Comparison of ENCODE assay signal across 14 cellular contexts in genomic region chr2:203998195-203998804, GRCh38.
DNase-seq lines count a peak whose midpoint lies in the region; ATAC-seq and TF ChIP-seq lines count a peak whose summit lies in the region.
"Had no signal": no experiment of that assay in that cellular context is flagged by ENCODE, and none has a peak within 500 bp of the region (broad histone marks: within the 10 kb centered on the region; RNA-seq: fewer than 3 reads in every experiment).

No MANE protein-coding gene starts in this region.

- DNase-seq in MCF 10A (ENCODE audit: unreplicated experiment) (peak; percentile 44), breast epithelium (ENCODE audit: low spot score in 2 of 2) (no peak), fibroblast of pulmonary artery (ENCODE audit: low read depth) (peak; percentile 16), upper lobe of right lung (no peak), cerebellar nuclear complex (lab: John Stamatoyannopoulos, UW) (no peak)
- no peak for DNase-seq in activated naive CD4-positive, alpha-beta T cell treated with anti-CD3 and anti-CD28 coated beads, Interleukin-2, amount 50 U/mL, for 72 hours (ENCODE audit: low spot score in 2 of 2)
- DNase-seq in activated CD4-positive, CD25-positive, alpha-beta regulatory T cell treated with anti-CD3 and anti-CD28 coated beads, Interleukin-2, amount 50 U/mL, for 72 hours = no peak
- no peak for DNase-seq in NK-92 treated with Interleukin-12 subunit alpha and Interleukin-12 subunit beta, amount 100 ng/mL, for 24 hours (lab: John Stamatoyannopoulos, UW)
- DNase-seq: adrenal gland; H9; NCI-H2171; stimulated activated CD4-positive, alpha-beta T cell treated with anti-CD3 and anti-CD28 coated beads, Interleukin-15, amount 100 ng/mL, for 24 hours had no signal

- H3K4me1 ChIP-seq in breast epithelium (no peaks in the 10 kb centered on the region), upper lobe of right lung (peaks cover 11% of the 10 kb centered on the region)
- H3K4me1 ChIP-seq: adrenal gland had no signal

- H3K27me3 Mint-ChIP-seq in MCF 10A (ENCODE audit: insufficient read depth, unreplicated experiment) = peaks cover 39% of the 10 kb centered on the region

- no peaks in the 10 kb centered on the region for H3K9me3 ChIP-seq in breast epithelium
- H3K9me3 ChIP-seq in upper lobe of right lung = no peaks in the 10 kb centered on the region
- H3K9me3 ChIP-seq: adrenal gland had no signal

- H3K27ac Mint-ChIP-seq in MCF 10A (ENCODE audit: low read depth, unreplicated experiment) = no peak overlapping the region
- H3K27ac Mint-ChIP-seq in activated naive CD4-positive, alpha-beta T cell treated with anti-CD3 and anti-CD28 coated beads, Interleukin-2, amount 50 U/mL, for 72 hours = peak overlapping the region; percentile 86 to 95
- H3K27ac Mint-ChIP-seq: B cell, H9 had no signal

- TF ChIP-seq CTCF in MCF 10A (IDR thresholded peaks at IDR 0.05; ENCODE audit: unreplicated experiment) (no peak), breast epithelium (IDR thresholded peaks at IDR 0.05) (no peak), fibroblast of pulmonary artery (IDR thresholded peaks at IDR 0.05; ENCODE audit: low read length, missing control alignments) (no peak), upper lobe of right lung (IDR thresholded peaks at IDR 0.05) (no peak)

- H3K27me3 ChIP-seq in breast epithelium = no peaks in the 10 kb centered on the region
- no peaks in the 10 kb centered on the region for H3K27me3 ChIP-seq in upper lobe of right lung
- H3K27me3 ChIP-seq: adrenal gland had no signal

- CTCF ChIA-PET in MCF 10A (lab: Yijun Ruan, JAX) = no interaction called here

- H3K4me3 Mint-ChIP-seq in MCF 10A (ENCODE audit: unreplicated experiment) = no peak overlapping the region
- H3K4me3 Mint-ChIP-seq: B cell, H9 had no signal

- BruUV-seq in MCF 10A (replicated peaks; lab: Mats Ljungman, UMichigan) = no TSS peak

- ATAC-seq in activated naive CD4-positive, alpha-beta T cell treated with anti-CD3 and anti-CD28 coated beads, Interleukin-2, amount 50 U/mL, for 72 hours = peak; percentile 82 to 84
- peak; percentile 83 for ATAC-seq in upper lobe of right lung
- ATAC-seq: SK-N-SH treated with all-trans-retinoic acid at 6 μM for 48 hours had no signal

- POLR2A ChIA-PET in MCF 10A (lab: Yijun Ruan, JAX) = no interaction called here

- no peaks in the 10 kb centered on the region for H3K9me3 Mint-ChIP-seq in MCF 10A (ENCODE audit: unreplicated experiment)
- H3K9me3 Mint-ChIP-seq in activated naive CD4-positive, alpha-beta T cell treated with anti-CD3 and anti-CD28 coated beads, Interleukin-2, amount 50 U/mL, for 72 hours = peaks cover 10 to 12% of the 10 kb centered on the region in 2 donors
- H3K9me3 Mint-ChIP-seq: H9 had no signal

- H3K27ac ChIP-seq in breast epithelium (no peak overlapping the region), upper lobe of right lung (no peak overlapping the region)
- H3K27ac ChIP-seq: adrenal gland had no signal

- H3K4me1 Mint-ChIP-seq in MCF 10A (ENCODE audit: insufficient read depth, unreplicated experiment) = peaks cover 7% of the 10 kb centered on the region
- H3K4me1 Mint-ChIP-seq: B cell, H9 had no signal

- no peaks in the 10 kb centered on the region for H3K36me3 Mint-ChIP-seq in MCF 10A (ENCODE audit: insufficient read depth, unreplicated experiment)
- H3K36me3 Mint-ChIP-seq in activated naive CD4-positive, alpha-beta T cell treated with anti-CD3 and anti-CD28 coated beads, Interleukin-2, amount 50 U/mL, for 72 hours = peaks cover 14 to 23% of the 10 kb centered on the region in 2 donors

- H3K36me3 ChIP-seq in breast epithelium = no peaks in the 10 kb centered on the region
- H3K36me3 ChIP-seq in upper lobe of right lung = no peaks in the 10 kb centered on the region
- H3K36me3 ChIP-seq: adrenal gland had no signal

- H3K4me3 ChIP-seq in breast epithelium (no peak overlapping the region), fibroblast of pulmonary artery (replicated peaks; ENCODE audit: low read depth, low read length) (no peak overlapping the region), upper lobe of right lung (no peak overlapping the region)
- H3K4me3 ChIP-seq: adrenal gland had no signal

- intact Hi-C loops in MCF 10A (cut with micrococcal nuclease) (no loop called here), breast epithelium (cut with DNase I; ENCODE audit: low total_unique reads) (no loop called here), upper lobe of right lung (cut with DNase I) (no loop called here)

- TF ChIP-seq POLR2A in breast epithelium (IDR thresholded peaks at IDR 0.05) = no peak

Comparison
In these comparisons a context has a peak if more than half of its experiments do, and no peak if none do; other contexts are left out.
1. DNase-seq: peak in MCF 10A (single experiment) and fibroblast of pulmonary artery (single experiment); none in breast epithelium (0 of 2), activated naive CD4-positive, alpha-beta T cell treated with anti-CD3 and anti-CD28 coated beads, Interleukin-2, amount 50 U/mL, for 72 hours (0 of 2), upper lobe of right lung (single experiment), activated CD4-positive, CD25-positive, alpha-beta regulatory T cell treated with anti-CD3 and anti-CD28 coated beads, Interleukin-2, amount 50 U/mL, for 72 hours (single experiment), NK-92 treated with Interleukin-12 subunit alpha and Interleukin-12 subunit beta, amount 100 ng/mL, for 24 hours (single experiment) and cerebellar nuclear complex (0 of 2).